16 cellular contexts compared by ENCODE assay signal in the genomic region with DNA sequence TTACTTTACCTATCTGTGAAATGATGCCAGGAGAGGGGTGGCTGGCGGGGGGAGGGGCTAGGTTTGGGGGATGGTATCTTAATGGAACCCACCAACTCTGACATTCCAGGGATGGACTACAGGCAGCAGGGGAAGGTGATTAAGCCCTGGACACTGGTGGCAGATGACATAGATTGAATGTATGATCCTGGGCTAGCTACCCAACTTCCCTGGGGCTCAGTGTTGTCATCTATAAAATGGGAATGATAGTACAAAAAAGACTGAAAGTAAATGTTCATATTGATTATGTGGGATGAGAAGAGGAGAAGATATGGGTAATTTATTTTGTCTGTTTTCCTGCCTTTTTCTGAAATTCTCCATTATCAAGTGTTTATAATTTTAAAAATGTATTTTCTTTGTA. TPM values are rescaled to one million over a fixed set of nuclear protein-coding genes. Genes with fewer than 3 reads are reported as not detected.
DNase-seq lines count a peak whose midpoint lies in the region; ATAC-seq and TF ChIP-seq lines count a peak whose summit lies in the region.
"Had no signal": no experiment of that assay in that cellular context is flagged by ENCODE, and none has a peak within 500 bp of the region (broad histone marks: within the 10 kb centered on the region; RNA-seq: fewer than 3 reads in every experiment).

No MANE protein-coding gene starts in this region.

- peak overlapping the region; percentile 49 for H3K27ac Mint-ChIP-seq in activated T-helper 17 cell treated with anti-CD3 and anti-CD28 coated beads, Interleukin-2, amount 50 U/mL, for 72 hours
- H3K27ac Mint-ChIP-seq in neural crest cell (ENCODE audit: unreplicated experiment) = no peak overlapping the region
- H3K27ac Mint-ChIP-seq: IgD-negative memory B cell had no signal

- H3K27ac ChIP-seq in HL-60 (replicated peaks) = peak overlapping the region; percentile 88
- H3K27ac ChIP-seq: C4-2B had no signal

- no peak overlapping the region for H3K4me3 Mint-ChIP-seq in activated T-helper 17 cell treated with anti-CD3 and anti-CD28 coated beads, Interleukin-2, amount 50 U/mL, for 72 hours
- peak overlapping the region; percentile 2 for H3K4me3 Mint-ChIP-seq in neural crest cell
- H3K4me3 Mint-ChIP-seq: IgD-negative memory B cell had no signal

- peaks cover 30% of the 10 kb centered on the region for H3K4me1 Mint-ChIP-seq in activated T-helper 17 cell treated with anti-CD3 and anti-CD28 coated beads, Interleukin-2, amount 50 U/mL, for 72 hours
- peaks cover 40% of the 10 kb centered on the region for H3K4me1 Mint-ChIP-seq in neural crest cell

- no peak for DNase-seq in HL-60 (ENCODE audit: low read depth in 1 of 2, low spot score in 1 of 2)
- DNase-seq in neural crest cell (ENCODE audit: low read depth, low spot score) = no peak
- no peak for DNase-seq in activated CD4-positive, alpha-beta T cell treated with anti-CD3 and anti-CD28 coated beads for 4 hours
- no peak for DNase-seq in NCI-H446 (lab: John Stamatoyannopoulos, UW)
- DNase-seq: ACHN; CD4-positive, alpha-beta memory T cell; DMS153; DMS79; GDM1; KG1 had no signal

- ATAC-seq in activated T-helper 17 cell treated with anti-CD3 and anti-CD28 coated beads, Interleukin-2, amount 50 U/mL, for 72 hours (replicated peaks) = no peak
- no peak for ATAC-seq in GM19455 (IDR thresholded peaks at IDR 0.05; ENCODE audit: unreplicated experiment)

- H3K27me3 ChIP-seq in HL-60 (ENCODE audit: insufficient read depth, poor library complexity, severe bottlenecking) = no peaks in the 10 kb centered on the region
- H3K27me3 ChIP-seq: BE2C had no signal

- H3K27me3 Mint-ChIP-seq in activated T-helper 17 cell treated with anti-CD3 and anti-CD28 coated beads, Interleukin-2, amount 50 U/mL, for 72 hours = no peaks in the 10 kb centered on the region
- peaks cover 9% of the 10 kb centered on the region for H3K27me3 Mint-ChIP-seq in neural crest cell (ENCODE audit: low read depth)
- H3K27me3 Mint-ChIP-seq: CD4-positive, alpha-beta memory T cell; IgD-negative memory B cell had no signal

- no peak overlapping the region for H3K4me3 ChIP-seq in HL-60 (replicated peaks; ENCODE audit: insufficient read depth, low read length)
- H3K4me3 ChIP-seq: HAP-1 had no signal

- H3K9me3 Mint-ChIP-seq in activated T-helper 17 cell treated with anti-CD3 and anti-CD28 coated beads, Interleukin-2, amount 50 U/mL, for 72 hours = no peaks in the 10 kb centered on the region
- no peaks in the 10 kb centered on the region for H3K9me3 Mint-ChIP-seq in neural crest cell
- H3K9me3 Mint-ChIP-seq: CD4-positive, alpha-beta memory T cell; IgD-negative memory B cell had no signal

- TF ChIP-seq CTCF in HL-60 (IDR thresholded peaks at IDR 0.05; ENCODE audit: insufficient read depth, low read length) (no peak), neural crest cell (conservative IDR thresholded peaks at IDR 0.05) (no peak)

- H3K36me3 Mint-ChIP-seq in activated T-helper 17 cell treated with anti-CD3 and anti-CD28 coated beads, Interleukin-2, amount 50 U/mL, for 72 hours (ENCODE audit: low read depth) = no peaks in the 10 kb centered on the region
- no peaks in the 10 kb centered on the region for H3K36me3 Mint-ChIP-seq in neural crest cell (ENCODE audit: low read depth)

RNA-seq across cellular contexts. Expression of a gene that starts 6.2 kb away (rescaled TPM):
- 10 to 100 TPM in 1 of 2 donors, 1 to 10 TPM in 1; 9.9 to 18.2 TPM for total RNA-seq in activated T-helper 17 cell treated with anti-CD3 and anti-CD28 coated beads, Interleukin-2, amount 50 U/mL, for 72 hours
- 9.3 and 9.5 TPM in 2 replicates for total RNA-seq in neural crest cell
